31 cellular contexts compared by ENCODE assay signal in the genomic region with DNA sequence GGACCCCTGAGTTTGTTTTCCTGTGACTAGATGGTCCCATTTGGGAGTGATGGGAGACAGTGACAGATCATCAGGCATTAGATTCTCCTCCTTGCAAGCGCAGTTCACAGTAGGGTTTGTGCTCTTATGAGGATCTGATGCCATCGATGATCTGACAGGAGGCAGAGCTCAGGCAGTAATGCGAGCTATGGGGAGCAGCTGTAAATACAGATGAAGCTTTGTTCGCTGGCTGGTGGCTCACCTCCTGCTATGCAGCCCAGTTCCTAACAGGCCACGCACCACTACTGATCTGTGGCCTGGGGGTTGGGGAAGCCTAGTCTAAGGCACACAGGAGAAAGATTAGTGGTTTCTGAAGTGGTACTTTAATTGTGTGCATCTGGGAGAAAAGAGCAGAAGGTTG. TPM values are rescaled to one million over a fixed set of nuclear protein-coding genes. Genes with fewer than 3 reads are reported as not detected.
"Had no signal": no experiment of that assay in that cellular context is flagged by ENCODE, and none has a peak within 500 bp of the region (broad histone marks: within the 10 kb centered on the region; RNA-seq: fewer than 3 reads in every experiment).

No MANE protein-coding gene starts in this region.

- H3K4me1 ChIP-seq: ascending aorta, Peyer's patch had no signal

- H3K9me3 ChIP-seq: ascending aorta, Peyer's patch had no signal

- DNase-seq: activated CD4-positive, alpha-beta T cell treated with anti-CD3 and anti-CD28 coated beads, Interleukin-2, amount 10 ng/mL, durations not matched to agents 24 days and 14 days; activated CD4-positive, alpha-beta T cell treated with anti-CD3 and anti-CD28 coated beads, Interleukin-2, amount 50 U/mL, for 48 hours; activated CD8-positive, alpha-beta T cell treated with anti-CD3 and anti-CD28 coated beads, Interleukin-2, amount 10 ng/mL, durations not matched to agents 7 days and 5 days; activated gamma-delta T cell; activated naive CD4-positive, alpha-beta T cell treated with Interleukin-2 at 50 U/mL for 16 hours; activated naive CD8-positive, alpha-beta T cell treated with anti-CD3 and anti-CD28 coated beads, Interleukin-2, amount 10 ng/mL, durations not matched to agents 7 days and 5 days; activated T-cell treated with anti-CD3 and anti-CD28 coated beads, Interleukin-2, amount 50 U/mL, for 24 hours; amygdala; Kasumi-1; KG1; MM.1S; NCI-H1092 treated with DMSO at 0.1 percent for 48 hours; NCI-H146; NCI-H187; NCI-H2029 treated with DMSO at 0.1 percent for 48 hours; NCI-H2171; NCI-H510A; NCI-H526 treated with DMSO at 0.1 percent for 48 hours; NK-92 treated with Interleukin-12 subunit alpha and Interleukin-12 subunit beta, amount 100 ng/mL, for 24 hours; PC-3; Peyer's patch; SIG-M5; SW 1271; T-helper 1 cell; T-helper 2 cell; T1000; WERI-Rb-1 had no signal

- H3K27ac ChIP-seq: ascending aorta, cardiac muscle cell, Peyer's patch, RWPE1, WERI-Rb-1 had no signal

- H3K36me3 ChIP-seq: ascending aorta, cardiac muscle cell, Peyer's patch, WERI-Rb-1 had no signal

- H3K4me3 ChIP-seq: ascending aorta, cardiac muscle cell, Peyer's patch had no signal

- H3K27me3 ChIP-seq: ascending aorta, cardiac muscle cell, Peyer's patch had no signal

RNA-seq across cellular contexts. Expression of a gene that starts 7.1 kb away (rescaled TPM):
- total RNA-seq: activated CD4-positive, alpha-beta T cell treated with anti-CD3 and anti-CD28 coated beads, Interleukin-2, amount 10 ng/mL, durations not matched to agents 24 days and 14 days; activated CD8-positive, alpha-beta T cell treated with anti-CD3 and anti-CD28 coated beads, Interleukin-2, amount 10 ng/mL, durations not matched to agents 7 days and 5 days; activated T-helper 2 cell treated with anti-CD3 and anti-CD28 coated beads, Interferon-gamma antibody, Interleukin-2, Interleukin-4, amounts not matched to agents 10 μg/mL and 5 μg/mL and 100 μg/mL, durations not matched to agents 14 hours and 24 hours and 36 hours had no signal

RNA-seq across cellular contexts. Expression of a gene that starts 58.6 kb away (rescaled TPM):
- total RNA-seq: activated CD4-positive, alpha-beta T cell treated with anti-CD3 and anti-CD28 coated beads, Interleukin-2, amount 10 ng/mL, durations not matched to agents 24 days and 14 days; activated CD8-positive, alpha-beta T cell treated with anti-CD3 and anti-CD28 coated beads, Interleukin-2, amount 10 ng/mL, durations not matched to agents 7 days and 5 days; activated naive CD8-positive, alpha-beta T cell treated with anti-CD3 and anti-CD28 coated beads, Interleukin-2, amount 10 ng/mL, durations not matched to agents 7 days and 5 days; activated T-helper 2 cell treated with anti-CD3 and anti-CD28 coated beads, Interferon-gamma antibody, Interleukin-2, Interleukin-4, amounts not matched to agents 10 μg/mL and 5 μg/mL and 100 μg/mL, durations not matched to agents 14 hours and 24 hours and 36 hours had no signal
